ENCODE assay signal across 19 cellular contexts in genomic region chr1:199046618-199047017, GRCh38.
DNase-seq lines count a peak whose midpoint lies in the region; ATAC-seq, FAIRE-seq and TF ChIP-seq lines count a peak whose summit lies in the region.
"Had no signal": no experiment of that assay in that cellular context is flagged by ENCODE, and none has a peak within 500 bp of the region (broad histone marks: within the 10 kb centered on the region; RNA-seq: fewer than 3 reads in every experiment).

No MANE protein-coding gene starts in this region.

- H3K36me3 ChIP-seq in bronchial epithelial cell (ENCODE audit: control insufficient read depth, insufficient read depth, low read length): no peaks in the 10 kb centered on the region
- H3K36me3 ChIP-seq: gastroesophageal sphincter, neutrophil, right lobe of liver, suprapubic skin had no signal

- CTCF ChIA-PET in activated CD8-positive, alpha-beta memory T cell treated with anti-CD3 and anti-CD28 coated beads, Interleukin-2, amount 10 ng/mL, durations not matched to agents 7 days and 5 days (lab: Charles Lee): interaction anchor here (0.7 kb wide), 1 partner anchor 37 kb away, joined by 3 read pairs; no protein-coding TSS in a partner anchor

- FAIRE-seq in bronchial epithelial cell (lab: Jason Lieb, UNC): no peak

- peaks cover 78% of the 10 kb centered on the region for H3K36me3 Mint-ChIP-seq in activated CD8-positive, alpha-beta memory T cell treated with anti-CD3 and anti-CD28 coated beads, Interleukin-2, amount 10 ng/mL, durations not matched to agents 7 days and 5 days

- H3K9me3 Mint-ChIP-seq in activated CD8-positive, alpha-beta memory T cell treated with anti-CD3 and anti-CD28 coated beads, Interleukin-2, amount 10 ng/mL, durations not matched to agents 7 days and 5 days (ENCODE audit: low read depth): peaks cover 28% of the 10 kb centered on the region

- no peak overlapping the region for H3K27ac Mint-ChIP-seq in activated CD8-positive, alpha-beta memory T cell treated with anti-CD3 and anti-CD28 coated beads, Interleukin-2, amount 10 ng/mL, durations not matched to agents 7 days and 5 days

- H3K4me1 Mint-ChIP-seq in activated CD8-positive, alpha-beta memory T cell treated with anti-CD3 and anti-CD28 coated beads, Interleukin-2, amount 10 ng/mL, durations not matched to agents 7 days and 5 days: peaks cover 19% of the 10 kb centered on the region

- H3K27me3 ChIP-seq in bronchial epithelial cell (ENCODE audit: control insufficient read depth, insufficient read depth, low read length): no peaks in the 10 kb centered on the region
- H3K27me3 ChIP-seq: gastroesophageal sphincter, neutrophil, right lobe of liver, suprapubic skin had no signal

- H3K4me3 Mint-ChIP-seq in activated CD8-positive, alpha-beta memory T cell treated with anti-CD3 and anti-CD28 coated beads, Interleukin-2, amount 10 ng/mL, durations not matched to agents 7 days and 5 days: no peak overlapping the region
- H3K4me3 Mint-ChIP-seq: activated T-cell treated with anti-CD3 and anti-CD28 coated beads, Interleukin-2, amount 50 U/mL, for 4 hours had no signal

- no peak for ATAC-seq in activated CD8-positive, alpha-beta memory T cell treated with anti-CD3 and anti-CD28 coated beads, Interleukin-2, amount 10 ng/mL, durations not matched to agents 7 days and 5 days
- no peak for ATAC-seq in GM18870 (IDR thresholded peaks at IDR 0.05; ENCODE audit: unreplicated experiment)
- ATAC-seq: activated T-cell treated with anti-CD3 and anti-CD28 coated beads, Interleukin-2, amount 50 U/mL, for 4 hours; gastroesophageal sphincter; left lobe of liver; SK-N-SH treated with all-trans-retinoic acid at 6 μM for 48 hours had no signal

- TF ChIP-seq CTCF in AG10803 (conservative IDR thresholded peaks at IDR 0.05; ENCODE audit: low read length) (peak; percentile 24), GM12864 (IDR thresholded peaks at IDR 0.05; ENCODE audit: low read depth, low read length, missing control alignments) (peak; percentile 19), NB4 (IDR thresholded peaks at IDR 0.05; ENCODE audit: low read depth, low read length) (peak; percentile 19), bronchial epithelial cell (IDR thresholded peaks at IDR 0.05; ENCODE audit: insufficient read depth, low read length, severe bottlenecking) (peak; percentile 31)

- H3K4me3 ChIP-seq in AG10803 (ENCODE audit: low read length): no peak overlapping the region
- no peak overlapping the region for H3K4me3 ChIP-seq in GM12864 (ENCODE audit: low read depth, low read length)
- H3K4me3 ChIP-seq in NB4 (ENCODE audit: low read depth, low read length): no peak overlapping the region
- no peak overlapping the region for H3K4me3 ChIP-seq in bronchial epithelial cell (ENCODE audit: low read depth, low read length)
- H3K4me3 ChIP-seq: gastroesophageal sphincter, right lobe of liver, suprapubic skin had no signal

- no peaks in the 10 kb centered on the region for H3K27me3 Mint-ChIP-seq in activated CD8-positive, alpha-beta memory T cell treated with anti-CD3 and anti-CD28 coated beads, Interleukin-2, amount 10 ng/mL, durations not matched to agents 7 days and 5 days

- DNase-seq in AG10803 (ENCODE audit: low read depth): no peak
- no peak for DNase-seq in GM12864 (ENCODE audit: low read depth)
- peak; percentile 64 for DNase-seq in NB4 (ENCODE audit: low read depth)
- peak; percentile 18 for DNase-seq in bronchial epithelial cell (ENCODE audit: low read depth)
- no peak for DNase-seq in HPDE6-E6E7 (ENCODE audit: extremely low spot score)
- DNase-seq in activated CD8-positive, alpha-beta memory T cell treated with anti-CD3 and anti-CD28 coated beads, Interleukin-2, amount 10 ng/mL, durations not matched to agents 7 days and 5 days: no peak
- no peak for DNase-seq in NCI-H446 treated with DMSO at 0.1 percent for 48 hours (lab: John Stamatoyannopoulos, UW)
- DNase-seq: activated T-cell treated with anti-CD3 and anti-CD28 coated beads, Interleukin-2, amount 50 U/mL, for 4 hours; KBM-7; NCI-H187; NCI-H510A treated with DMSO at 0.1 percent for 48 hours; right lobe of liver; stimulated activated CD4-positive, alpha-beta T cell treated with anti-CD3 and anti-CD28 coated beads, Interleukin-2, amount 100 ng/mL, for 24 hours had no signal

- TF ChIP-seq POLR2A in NB4 (IDR thresholded peaks at IDR 0.05; ENCODE audit: extremely low read depth, insufficient read length): no peak

Comparison
In these comparisons a context has a peak if more than half of its experiments do, and no peak if none do; other contexts are left out.
1. DNase-seq: peak in NB4 (single experiment) and bronchial epithelial cell (single experiment); none in AG10803 (single experiment), GM12864 (single experiment), HPDE6-E6E7 (single experiment), activated CD8-positive, alpha-beta memory T cell treated with anti-CD3 and anti-CD28 coated beads, Interleukin-2, amount 10 ng/mL, durations not matched to agents 7 days and 5 days (single experiment) and NCI-H446 treated with DMSO at 0.1 percent for 48 hours (single experiment).
2. Peak in every context shown above with its lines, with median percentiles within 50 percentile points of each other: CTCF ChIP-seq.